In genomic region chr2:47232738-47233415, GRCh38 we compare ENCODE assay signal across 3 cellular contexts.
TF ChIP-seq lines count a peak whose summit lies in the region.

No MANE protein-coding gene starts in this region.

TF ChIP-seq in A549, 52 proteins besides CTCF, POLR2A, EP300 and RAD21 (continued from another document):
- no peak for TF ChIP-seq MAZ (IDR thresholded peaks at IDR 0.05; ENCODE audit: borderline replicate concordance, low read depth, low read length)
- TF ChIP-seq RFX5 (IDR thresholded peaks at IDR 0.05) = no peak
- no peak for TF ChIP-seq HOXB5 (CRISPR knock-in tag; IDR thresholded peaks at IDR 0.05)
- no peak for TF ChIP-seq CHD4 (IDR thresholded peaks at IDR 0.05; ENCODE audit: borderline replicate concordance)
- no peak for TF ChIP-seq RARB (CRISPR knock-in tag; IDR thresholded peaks at IDR 0.05)
- TF ChIP-seq NR3C1 (IDR thresholded peaks at IDR 0.05) = no peak
- no peak for TF ChIP-seq NPAS2 (CRISPR knock-in tag; IDR thresholded peaks at IDR 0.05; ENCODE audit: borderline replicate concordance)
- TF ChIP-seq EHMT2 (IDR thresholded peaks at IDR 0.05; ENCODE audit: low read depth) = no peak
- TF ChIP-seq SREBF2 (IDR thresholded peaks at IDR 0.05) = no peak

TF ChIP-seq in HEK293, 187 proteins besides CTCF, POLR2A, EP300 and RAD21 (continued from another document and continues in another):
- TF ChIP-seq HIC1 (tag by site-specific recombination; IDR thresholded peaks at IDR 0.05) (0 out of 2 replicates have a peak, but pooled peaks have one; percentile 39), IKZF3 (tag by site-specific recombination; IDR thresholded peaks at IDR 0.05) (peak; percentile 29; the same call in 1 of the 2 replicates), GFI1B (tag by site-specific recombination; IDR thresholded peaks at IDR 0.05) (no peak), ZBTB20 (tag by site-specific recombination; IDR thresholded peaks at IDR 0.05) (peak; percentile 60), GLIS1 (tag by site-specific recombination; IDR thresholded peaks at IDR 0.05) (0 out of 2 replicates have a peak, but pooled peaks have one; percentile 10), REPIN1 (tag by site-specific recombination; IDR thresholded peaks at IDR 0.05; ENCODE audit: low read depth) (no peak), ZBTB44 (tag by site-specific recombination; IDR thresholded peaks at IDR 0.05) (peak; percentile 31; the same call in 1 of the 2 replicates), ZNF423 (tag by site-specific recombination; IDR thresholded peaks at IDR 0.05) (no peak), ZBTB48 (tag by site-specific recombination; IDR thresholded peaks at IDR 0.05) (no peak), ZNF324 (tag by site-specific recombination; IDR thresholded peaks at IDR 0.05) (0 out of 2 replicates have a peak, but pooled peaks have one; percentile 22), ZNF529 (tag by site-specific recombination; IDR thresholded peaks at IDR 0.05; ENCODE audit: insufficient replicate concordance) (no peak), ZBTB8A (tag by site-specific recombination; IDR thresholded peaks at IDR 0.05) (0 out of 2 replicates have a peak, but pooled peaks have one; percentile 24), ZNF2 (tag by site-specific recombination; IDR thresholded peaks at IDR 0.05) (no peak), KLF10 (tag by site-specific recombination; IDR thresholded peaks at IDR 0.05) (0 out of 2 replicates have a peak, but pooled peaks have one; percentile 42), ZNF558 (tag by site-specific recombination; IDR thresholded peaks at IDR 0.05) (0 out of 2 replicates have a peak, but pooled peaks have one; percentile 20), SP7 (tag by site-specific recombination; IDR thresholded peaks at IDR 0.05) (peak; percentile 77), GLIS2 (tag by site-specific recombination; IDR thresholded peaks at IDR 0.05) (no peak), OSR2 (tag by site-specific recombination; IDR thresholded peaks at IDR 0.05) (peak; percentile 18; the same call in 1 of the 2 replicates), ZNF518A (tag by site-specific recombination; conservative IDR thresholded peaks at IDR 0.05; ENCODE audit: low read depth) (no peak), KLF16 (tag by site-specific recombination; IDR thresholded peaks at IDR 0.05) (peak; percentile 47), ZNF354C (tag by site-specific recombination; IDR thresholded peaks at IDR 0.05; ENCODE audit: borderline replicate concordance, low read depth) (no peak), ZNF664 (tag by site-specific recombination; IDR thresholded peaks at IDR 0.05) (no peak)

TF ChIP-seq in endothelial cell of umbilical vein, 7 proteins besides CTCF, POLR2A, EP300 and RAD21 (continued from another document):
- TF ChIP-seq JUN (IDR thresholded peaks at IDR 0.05; ENCODE audit: borderline replicate concordance, insufficient read depth, insufficient read length, low read depth) = no peak
- no peak for TF ChIP-seq POLR2AphosphoS5 (IDR thresholded peaks at IDR 0.05; ENCODE audit: insufficient read depth, low read depth, low read length)
- no peak for TF ChIP-seq EZH2 (IDR thresholded peaks at IDR 0.05; ENCODE audit: borderline replicate concordance, low read depth, low read length, severe bottlenecking)
- no peak for TF ChIP-seq MYC (IDR thresholded peaks at IDR 0.05; ENCODE audit: low read depth, low read length)
